In genomic region chr2:54925022-54925421, GRCh38 we compare ENCODE assay signal across 1 cellular context.
TF ChIP-seq lines count a peak whose summit lies in the region.

No MANE protein-coding gene starts in this region.

TF ChIP-seq in HepG2, 621 proteins besides CTCF, POLR2A, EP300 and RAD21 (continued from another document):
- TF ChIP-seq ZNF10 (CRISPR knock-in tag; IDR thresholded peaks at IDR 0.05; ENCODE audit: borderline replicate concordance, low read depth) (no peak), TAF1 (CRISPR knock-in tag; IDR thresholded peaks at IDR 0.05) (no peak), THAP8 (CRISPR knock-in tag; IDR thresholded peaks at IDR 0.05; ENCODE audit: borderline replicate concordance) (no peak), ZNF891 (CRISPR knock-in tag; IDR thresholded peaks at IDR 0.05) (no peak), CSRNP1 (CRISPR knock-in tag; IDR thresholded peaks at IDR 0.05) (no peak), CBX5 (CRISPR knock-in tag; IDR thresholded peaks at IDR 0.05; ENCODE audit: borderline replicate concordance) (no peak), ZNF839 (CRISPR knock-in tag; IDR thresholded peaks at IDR 0.05; ENCODE audit: borderline replicate concordance) (no peak)
- TF ChIP-seq, protein P1, sequence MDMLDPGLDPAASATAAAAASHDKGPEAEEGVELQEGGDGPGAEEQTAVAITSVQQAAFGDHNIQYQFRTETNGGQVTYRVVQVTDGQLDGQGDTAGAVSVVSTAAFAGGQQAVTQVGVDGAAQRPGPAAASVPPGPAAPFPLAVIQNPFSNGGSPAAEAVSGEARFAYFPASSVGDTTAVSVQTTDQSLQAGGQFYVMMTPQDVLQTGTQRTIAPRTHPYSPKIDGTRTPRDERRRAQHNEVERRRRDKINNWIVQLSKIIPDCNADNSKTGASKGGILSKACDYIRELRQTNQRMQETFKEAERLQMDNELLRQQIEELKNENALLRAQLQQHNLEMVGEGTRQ (IDR thresholded peaks at IDR 0.05; ENCODE audit: low read depth, low read length) = no peak
- TF ChIP-seq, protein P1 (CRISPR knock-in tag; IDR thresholded peaks at IDR 0.05; ENCODE audit: borderline replicate concordance) = no peak
TF ChIP-seq in HepG2: peak in this region for 0.
